In the genomic region with DNA sequence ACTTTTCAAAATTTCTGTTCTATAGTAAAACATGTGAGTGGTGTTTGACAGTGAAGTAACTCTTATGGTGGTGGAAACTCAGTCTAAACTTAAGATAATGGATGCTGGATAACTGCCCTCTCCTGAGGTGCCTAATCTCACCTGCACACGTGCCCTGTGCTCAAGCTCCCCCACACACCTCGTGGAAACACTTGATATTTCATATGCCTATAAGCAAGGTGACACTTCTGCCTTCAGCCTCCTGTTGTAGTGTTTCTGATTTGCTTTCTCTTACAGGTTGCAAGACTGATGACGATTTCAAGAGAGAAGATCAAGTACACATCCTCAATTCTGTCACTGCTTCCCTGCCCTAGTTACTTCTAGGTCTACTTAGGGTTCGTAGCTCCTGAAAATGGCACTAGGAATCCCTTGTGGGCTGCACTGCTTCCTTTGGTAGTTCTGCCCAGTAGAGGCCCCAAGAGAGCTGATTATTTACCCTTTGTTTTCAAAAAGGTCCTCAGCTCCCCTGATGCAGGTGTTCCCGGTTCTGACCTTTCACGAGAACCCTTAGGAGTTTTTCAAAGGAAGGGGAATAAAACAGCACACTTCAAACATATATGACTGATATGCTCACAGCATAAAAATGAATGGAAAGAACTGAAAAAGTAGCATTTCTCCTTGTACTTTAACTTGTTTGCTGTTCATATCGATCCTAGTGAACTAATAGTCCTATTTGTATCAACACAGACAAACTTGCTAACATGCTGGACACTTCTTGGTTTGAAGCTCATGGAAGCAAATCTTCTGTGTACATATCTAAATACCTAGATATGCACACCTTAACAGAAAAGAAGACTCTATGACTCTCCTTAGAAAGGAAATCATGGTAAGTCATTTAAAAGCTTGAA, we compare ENCODE assay signal across 1 cellular context.
TF ChIP-seq lines count a peak whose summit lies in the region.

No MANE protein-coding gene starts in this region.

TF ChIP-seq in K562, 482 proteins besides CTCF, POLR2A, EP300 and RAD21 (continued from another document and continues in another):
- TF ChIP-seq, protein P1, sequence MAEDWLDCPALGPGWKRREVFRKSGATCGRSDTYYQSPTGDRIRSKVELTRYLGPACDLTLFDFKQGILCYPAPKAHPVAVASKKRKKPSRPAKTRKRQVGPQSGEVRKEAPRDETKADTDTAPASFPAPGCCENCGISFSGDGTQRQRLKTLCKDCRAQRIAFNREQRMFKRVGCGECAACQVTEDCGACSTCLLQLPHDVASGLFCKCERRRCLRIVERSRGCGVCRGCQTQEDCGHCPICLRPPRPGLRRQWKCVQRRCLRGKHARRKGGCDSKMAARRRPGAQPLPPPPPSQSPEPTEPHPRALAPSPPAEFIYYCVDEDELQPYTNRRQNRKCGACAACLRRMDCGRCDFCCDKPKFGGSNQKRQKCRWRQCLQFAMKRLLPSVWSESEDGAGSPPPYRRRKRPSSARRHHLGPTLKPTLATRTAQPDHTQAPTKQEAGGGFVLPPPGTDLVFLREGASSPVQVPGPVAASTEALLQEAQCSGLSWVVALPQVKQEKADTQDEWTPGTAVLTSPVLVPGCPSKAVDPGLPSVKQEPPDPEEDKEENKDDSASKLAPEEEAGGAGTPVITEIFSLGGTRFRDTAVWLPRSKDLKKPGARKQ (CRISPR knock-in tag; IDR thresholded peaks at IDR 0.05) = no peak
- no peak for TF ChIP-seq ZNF224 (CRISPR knock-in tag; IDR thresholded peaks at IDR 0.05)
- TF ChIP-seq SMAD2 (IDR thresholded peaks at IDR 0.05; ENCODE audit: low read depth, low read length) = no peak
- no peak for TF ChIP-seq SMAD1 (IDR thresholded peaks at IDR 0.05; ENCODE audit: low read depth, low read length, partially characterized antibody)
- no peak for TF ChIP-seq KLF10 (CRISPR knock-in tag; IDR thresholded peaks at IDR 0.05)
- TF ChIP-seq, protein P2, sequence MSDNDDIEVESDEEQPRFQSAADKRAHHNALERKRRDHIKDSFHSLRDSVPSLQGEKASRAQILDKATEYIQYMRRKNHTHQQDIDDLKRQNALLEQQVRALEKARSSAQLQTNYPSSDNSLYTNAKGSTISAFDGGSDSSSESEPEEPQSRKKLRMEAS (CRISPR knock-in tag; IDR thresholded peaks at IDR 0.05) = peak; percentile 30; the same call in 1 of the 2 replicates
- no peak for TF ChIP-seq MYNN (IDR thresholded peaks at IDR 0.05)
- TF ChIP-seq MYNN (CRISPR knock-in tag; IDR thresholded peaks at IDR 0.05) = no peak
- TF ChIP-seq ZNF174 (CRISPR knock-in tag; IDR thresholded peaks at IDR 0.05) = no peak
- no peak for TF ChIP-seq TBP (optimal IDR thresholded peaks at IDR 0.05; ENCODE audit: low read depth, low read length)
- TF ChIP-seq, protein P3, sequence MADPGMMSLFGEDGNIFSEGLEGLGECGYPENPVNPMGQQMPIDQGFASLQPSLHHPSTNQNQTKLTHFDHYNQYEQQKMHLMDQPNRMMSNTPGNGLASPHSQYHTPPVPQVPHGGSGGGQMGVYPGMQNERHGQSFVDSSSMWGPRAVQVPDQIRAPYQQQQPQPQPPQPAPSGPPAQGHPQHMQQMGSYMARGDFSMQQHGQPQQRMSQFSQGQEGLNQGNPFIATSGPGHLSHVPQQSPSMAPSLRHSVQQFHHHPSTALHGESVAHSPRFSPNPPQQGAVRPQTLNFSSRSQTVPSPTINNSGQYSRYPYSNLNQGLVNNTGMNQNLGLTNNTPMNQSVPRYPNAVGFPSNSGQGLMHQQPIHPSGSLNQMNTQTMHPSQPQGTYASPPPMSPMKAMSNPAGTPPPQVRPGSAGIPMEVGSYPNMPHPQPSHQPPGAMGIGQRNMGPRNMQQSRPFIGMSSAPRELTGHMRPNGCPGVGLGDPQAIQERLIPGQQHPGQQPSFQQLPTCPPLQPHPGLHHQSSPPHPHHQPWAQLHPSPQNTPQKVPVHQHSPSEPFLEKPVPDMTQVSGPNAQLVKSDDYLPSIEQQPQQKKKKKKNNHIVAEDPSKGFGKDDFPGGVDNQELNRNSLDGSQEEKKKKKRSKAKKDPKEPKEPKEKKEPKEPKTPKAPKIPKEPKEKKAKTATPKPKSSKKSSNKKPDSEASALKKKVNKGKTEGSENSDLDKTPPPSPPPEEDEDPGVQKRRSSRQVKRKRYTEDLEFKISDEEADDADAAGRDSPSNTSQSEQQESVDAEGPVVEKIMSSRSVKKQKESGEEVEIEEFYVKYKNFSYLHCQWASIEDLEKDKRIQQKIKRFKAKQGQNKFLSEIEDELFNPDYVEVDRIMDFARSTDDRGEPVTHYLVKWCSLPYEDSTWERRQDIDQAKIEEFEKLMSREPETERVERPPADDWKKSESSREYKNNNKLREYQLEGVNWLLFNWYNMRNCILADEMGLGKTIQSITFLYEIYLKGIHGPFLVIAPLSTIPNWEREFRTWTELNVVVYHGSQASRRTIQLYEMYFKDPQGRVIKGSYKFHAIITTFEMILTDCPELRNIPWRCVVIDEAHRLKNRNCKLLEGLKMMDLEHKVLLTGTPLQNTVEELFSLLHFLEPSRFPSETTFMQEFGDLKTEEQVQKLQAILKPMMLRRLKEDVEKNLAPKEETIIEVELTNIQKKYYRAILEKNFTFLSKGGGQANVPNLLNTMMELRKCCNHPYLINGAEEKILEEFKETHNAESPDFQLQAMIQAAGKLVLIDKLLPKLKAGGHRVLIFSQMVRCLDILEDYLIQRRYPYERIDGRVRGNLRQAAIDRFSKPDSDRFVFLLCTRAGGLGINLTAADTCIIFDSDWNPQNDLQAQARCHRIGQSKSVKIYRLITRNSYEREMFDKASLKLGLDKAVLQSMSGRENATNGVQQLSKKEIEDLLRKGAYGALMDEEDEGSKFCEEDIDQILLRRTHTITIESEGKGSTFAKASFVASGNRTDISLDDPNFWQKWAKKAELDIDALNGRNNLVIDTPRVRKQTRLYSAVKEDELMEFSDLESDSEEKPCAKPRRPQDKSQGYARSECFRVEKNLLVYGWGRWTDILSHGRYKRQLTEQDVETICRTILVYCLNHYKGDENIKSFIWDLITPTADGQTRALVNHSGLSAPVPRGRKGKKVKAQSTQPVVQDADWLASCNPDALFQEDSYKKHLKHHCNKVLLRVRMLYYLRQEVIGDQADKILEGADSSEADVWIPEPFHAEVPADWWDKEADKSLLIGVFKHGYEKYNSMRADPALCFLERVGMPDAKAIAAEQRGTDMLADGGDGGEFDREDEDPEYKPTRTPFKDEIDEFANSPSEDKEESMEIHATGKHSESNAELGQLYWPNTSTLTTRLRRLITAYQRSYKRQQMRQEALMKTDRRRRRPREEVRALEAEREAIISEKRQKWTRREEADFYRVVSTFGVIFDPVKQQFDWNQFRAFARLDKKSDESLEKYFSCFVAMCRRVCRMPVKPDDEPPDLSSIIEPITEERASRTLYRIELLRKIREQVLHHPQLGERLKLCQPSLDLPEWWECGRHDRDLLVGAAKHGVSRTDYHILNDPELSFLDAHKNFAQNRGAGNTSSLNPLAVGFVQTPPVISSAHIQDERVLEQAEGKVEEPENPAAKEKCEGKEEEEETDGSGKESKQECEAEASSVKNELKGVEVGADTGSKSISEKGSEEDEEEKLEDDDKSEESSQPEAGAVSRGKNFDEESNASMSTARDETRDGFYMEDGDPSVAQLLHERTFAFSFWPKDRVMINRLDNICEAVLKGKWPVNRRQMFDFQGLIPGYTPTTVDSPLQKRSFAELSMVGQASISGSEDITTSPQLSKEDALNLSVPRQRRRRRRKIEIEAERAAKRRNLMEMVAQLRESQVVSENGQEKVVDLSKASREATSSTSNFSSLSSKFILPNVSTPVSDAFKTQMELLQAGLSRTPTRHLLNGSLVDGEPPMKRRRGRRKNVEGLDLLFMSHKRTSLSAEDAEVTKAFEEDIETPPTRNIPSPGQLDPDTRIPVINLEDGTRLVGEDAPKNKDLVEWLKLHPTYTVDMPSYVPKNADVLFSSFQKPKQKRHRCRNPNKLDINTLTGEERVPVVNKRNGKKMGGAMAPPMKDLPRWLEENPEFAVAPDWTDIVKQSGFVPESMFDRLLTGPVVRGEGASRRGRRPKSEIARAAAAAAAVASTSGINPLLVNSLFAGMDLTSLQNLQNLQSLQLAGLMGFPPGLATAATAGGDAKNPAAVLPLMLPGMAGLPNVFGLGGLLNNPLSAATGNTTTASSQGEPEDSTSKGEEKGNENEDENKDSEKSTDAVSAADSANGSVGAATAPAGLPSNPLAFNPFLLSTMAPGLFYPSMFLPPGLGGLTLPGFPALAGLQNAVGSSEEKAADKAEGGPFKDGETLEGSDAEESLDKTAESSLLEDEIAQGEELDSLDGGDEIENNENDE (IDR thresholded peaks at IDR 0.05; ENCODE audit: low read depth, low read length) = no peak
- TF ChIP-seq, protein P4, sequence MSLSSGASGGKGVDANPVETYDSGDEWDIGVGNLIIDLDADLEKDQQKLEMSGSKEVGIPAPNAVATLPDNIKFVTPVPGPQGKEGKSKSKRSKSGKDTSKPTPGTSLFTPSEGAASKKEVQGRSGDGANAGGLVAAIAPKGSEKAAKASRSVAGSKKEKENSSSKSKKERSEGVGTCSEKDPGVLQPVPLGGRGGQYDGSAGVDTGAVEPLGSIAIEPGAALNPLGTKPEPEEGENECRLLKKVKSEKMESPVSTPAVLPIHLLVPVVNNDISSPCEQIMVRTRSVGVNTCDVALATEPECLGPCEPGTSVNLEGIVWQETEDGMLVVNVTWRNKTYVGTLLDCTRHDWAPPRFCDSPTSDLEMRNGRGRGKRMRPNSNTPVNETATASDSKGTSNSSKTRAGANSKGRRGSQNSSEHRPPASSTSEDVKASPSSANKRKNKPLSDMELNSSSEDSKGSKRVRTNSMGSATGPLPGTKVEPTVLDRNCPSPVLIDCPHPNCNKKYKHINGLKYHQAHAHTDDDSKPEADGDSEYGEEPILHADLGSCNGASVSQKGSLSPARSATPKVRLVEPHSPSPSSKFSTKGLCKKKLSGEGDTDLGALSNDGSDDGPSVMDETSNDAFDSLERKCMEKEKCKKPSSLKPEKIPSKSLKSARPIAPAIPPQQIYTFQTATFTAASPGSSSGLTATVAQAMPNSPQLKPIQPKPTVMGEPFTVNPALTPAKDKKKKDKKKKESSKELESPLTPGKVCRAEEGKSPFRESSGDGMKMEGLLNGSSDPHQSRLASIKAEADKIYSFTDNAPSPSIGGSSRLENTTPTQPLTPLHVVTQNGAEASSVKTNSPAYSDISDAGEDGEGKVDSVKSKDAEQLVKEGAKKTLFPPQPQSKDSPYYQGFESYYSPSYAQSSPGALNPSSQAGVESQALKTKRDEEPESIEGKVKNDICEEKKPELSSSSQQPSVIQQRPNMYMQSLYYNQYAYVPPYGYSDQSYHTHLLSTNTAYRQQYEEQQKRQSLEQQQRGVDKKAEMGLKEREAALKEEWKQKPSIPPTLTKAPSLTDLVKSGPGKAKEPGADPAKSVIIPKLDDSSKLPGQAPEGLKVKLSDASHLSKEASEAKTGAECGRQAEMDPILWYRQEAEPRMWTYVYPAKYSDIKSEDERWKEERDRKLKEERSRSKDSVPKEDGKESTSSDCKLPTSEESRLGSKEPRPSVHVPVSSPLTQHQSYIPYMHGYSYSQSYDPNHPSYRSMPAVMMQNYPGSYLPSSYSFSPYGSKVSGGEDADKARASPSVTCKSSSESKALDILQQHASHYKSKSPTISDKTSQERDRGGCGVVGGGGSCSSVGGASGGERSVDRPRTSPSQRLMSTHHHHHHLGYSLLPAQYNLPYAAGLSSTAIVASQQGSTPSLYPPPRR (CRISPR knock-in tag; IDR thresholded peaks at IDR 0.05; ENCODE audit: borderline replicate concordance) = no peak
